ENCODE assay signal across 1 cellular context in the genomic region with DNA sequence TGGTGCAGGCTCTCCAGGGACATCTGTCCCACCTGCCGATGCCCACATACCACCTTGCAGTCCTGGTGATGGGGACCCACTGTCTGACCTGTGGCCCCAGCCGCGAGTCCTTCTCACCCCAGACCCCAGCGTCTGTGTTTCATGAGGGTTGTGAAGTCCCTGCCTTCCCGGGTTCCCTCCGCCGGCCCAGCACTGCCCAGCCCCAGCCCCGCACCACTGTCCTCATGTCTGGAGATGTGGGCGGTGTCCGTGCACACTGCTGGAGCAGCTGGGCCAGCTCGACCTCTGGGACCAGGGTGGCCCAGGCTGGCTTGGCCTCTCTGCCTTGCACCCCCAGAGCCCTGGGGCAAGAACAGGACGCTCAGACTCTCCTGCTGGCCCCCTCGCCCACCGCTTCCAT.
TF ChIP-seq lines count a peak whose summit lies in the region.

No MANE protein-coding gene starts in this region.

TF ChIP-seq in GM23338, 12 proteins besides CTCF, POLR2A, EP300 and RAD21 (continued from another document):
- TF ChIP-seq, protein P1, sequence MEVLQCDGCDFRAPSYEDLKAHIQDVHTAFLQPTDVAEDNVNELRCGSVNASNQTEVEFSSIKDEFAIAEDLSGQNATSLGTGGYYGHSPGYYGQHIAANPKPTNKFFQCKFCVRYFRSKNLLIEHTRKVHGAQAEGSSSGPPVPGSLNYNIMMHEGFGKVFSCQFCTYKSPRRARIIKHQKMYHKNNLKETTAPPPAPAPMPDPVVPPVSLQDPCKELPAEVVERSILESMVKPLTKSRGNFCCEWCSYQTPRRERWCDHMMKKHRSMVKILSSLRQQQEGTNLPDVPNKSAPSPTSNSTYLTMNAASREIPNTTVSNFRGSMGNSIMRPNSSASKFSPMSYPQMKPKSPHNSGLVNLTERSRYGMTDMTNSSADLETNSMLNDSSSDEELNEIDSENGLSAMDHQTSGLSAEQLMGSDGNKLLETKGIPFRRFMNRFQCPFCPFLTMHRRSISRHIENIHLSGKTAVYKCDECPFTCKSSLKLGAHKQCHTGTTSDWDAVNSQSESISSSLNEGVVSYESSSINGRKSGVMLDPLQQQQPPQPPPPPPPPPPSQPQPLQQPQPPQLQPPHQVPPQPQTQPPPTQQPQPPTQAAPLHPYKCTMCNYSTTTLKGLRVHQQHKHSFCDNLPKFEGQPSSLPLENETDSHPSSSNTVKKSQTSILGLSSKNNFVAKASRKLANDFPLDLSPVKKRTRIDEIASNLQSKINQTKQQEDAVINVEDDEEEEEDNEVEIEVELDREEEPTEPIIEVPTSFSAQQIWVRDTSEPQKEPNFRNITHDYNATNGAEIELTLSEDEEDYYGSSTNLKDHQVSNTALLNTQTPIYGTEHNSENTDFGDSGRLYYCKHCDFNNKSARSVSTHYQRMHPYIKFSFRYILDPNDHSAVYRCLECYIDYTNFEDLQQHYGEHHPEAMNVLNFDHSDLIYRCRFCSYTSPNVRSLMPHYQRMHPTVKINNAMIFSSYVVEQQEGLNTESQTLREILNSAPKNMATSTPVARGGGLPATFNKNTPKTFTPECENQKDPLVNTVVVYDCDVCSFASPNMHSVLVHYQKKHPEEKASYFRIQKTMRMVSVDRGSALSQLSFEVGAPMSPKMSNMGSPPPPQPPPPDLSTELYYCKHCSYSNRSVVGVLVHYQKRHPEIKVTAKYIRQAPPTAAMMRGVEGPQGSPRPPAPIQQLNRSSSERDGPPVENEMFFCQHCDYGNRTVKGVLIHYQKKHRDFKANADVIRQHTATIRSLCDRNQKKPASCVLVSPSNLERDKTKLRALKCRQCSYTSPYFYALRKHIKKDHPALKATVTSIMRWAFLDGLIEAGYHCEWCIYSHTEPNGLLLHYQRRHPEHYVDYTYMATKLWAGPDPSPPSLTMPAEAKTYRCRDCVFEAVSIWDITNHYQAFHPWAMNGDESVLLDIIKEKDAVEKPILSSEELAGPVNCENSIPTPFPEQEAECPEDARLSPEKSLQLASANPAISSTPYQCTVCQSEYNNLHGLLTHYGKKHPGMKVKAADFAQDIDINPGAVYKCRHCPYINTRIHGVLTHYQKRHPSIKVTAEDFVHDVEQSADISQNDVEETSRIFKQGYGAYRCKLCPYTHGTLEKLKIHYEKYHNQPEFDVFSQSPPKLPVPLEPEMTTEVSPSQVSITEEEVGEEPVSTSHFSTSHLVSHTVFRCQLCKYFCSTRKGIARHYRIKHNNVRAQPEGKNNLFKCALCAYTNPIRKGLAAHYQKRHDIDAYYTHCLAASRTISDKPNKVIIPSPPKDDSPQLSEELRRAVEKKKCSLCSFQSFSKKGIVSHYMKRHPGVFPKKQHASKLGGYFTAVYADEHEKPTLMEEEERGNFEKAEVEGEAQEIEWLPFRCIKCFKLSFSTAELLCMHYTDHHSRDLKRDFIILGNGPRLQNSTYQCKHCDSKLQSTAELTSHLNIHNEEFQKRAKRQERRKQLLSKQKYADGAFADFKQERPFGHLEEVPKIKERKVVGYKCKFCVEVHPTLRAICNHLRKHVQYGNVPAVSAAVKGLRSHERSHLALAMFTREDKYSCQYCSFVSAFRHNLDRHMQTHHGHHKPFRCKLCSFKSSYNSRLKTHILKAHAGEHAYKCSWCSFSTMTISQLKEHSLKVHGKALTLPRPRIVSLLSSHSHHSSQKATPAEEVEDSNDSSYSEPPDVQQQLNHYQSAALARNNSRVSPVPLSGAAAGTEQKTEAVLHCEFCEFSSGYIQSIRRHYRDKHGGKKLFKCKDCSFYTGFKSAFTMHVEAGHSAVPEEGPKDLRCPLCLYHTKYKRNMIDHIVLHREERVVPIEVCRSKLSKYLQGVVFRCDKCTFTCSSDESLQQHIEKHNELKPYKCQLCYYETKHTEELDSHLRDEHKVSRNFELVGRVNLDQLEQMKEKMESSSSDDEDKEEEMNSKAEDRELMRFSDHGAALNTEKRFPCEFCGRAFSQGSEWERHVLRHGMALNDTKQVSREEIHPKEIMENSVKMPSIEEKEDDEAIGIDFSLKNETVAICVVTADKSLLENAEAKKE (CRISPR knock-in tag; IDR thresholded peaks at IDR 0.05), result no peak
- TF ChIP-seq NANOG (IDR thresholded peaks at IDR 0.05; ENCODE audit: borderline replicate concordance) (no peak), STAT1 (IDR thresholded peaks at IDR 0.05; ENCODE audit: unreplicated experiment) (no peak)
- TF ChIP-seq, protein P2, sequence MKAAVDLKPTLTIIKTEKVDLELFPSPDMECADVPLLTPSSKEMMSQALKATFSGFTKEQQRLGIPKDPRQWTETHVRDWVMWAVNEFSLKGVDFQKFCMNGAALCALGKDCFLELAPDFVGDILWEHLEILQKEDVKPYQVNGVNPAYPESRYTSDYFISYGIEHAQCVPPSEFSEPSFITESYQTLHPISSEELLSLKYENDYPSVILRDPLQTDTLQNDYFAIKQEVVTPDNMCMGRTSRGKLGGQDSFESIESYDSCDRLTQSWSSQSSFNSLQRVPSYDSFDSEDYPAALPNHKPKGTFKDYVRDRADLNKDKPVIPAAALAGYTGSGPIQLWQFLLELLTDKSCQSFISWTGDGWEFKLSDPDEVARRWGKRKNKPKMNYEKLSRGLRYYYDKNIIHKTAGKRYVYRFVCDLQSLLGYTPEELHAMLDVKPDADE (IDR thresholded peaks at IDR 0.05), result no peak
